In the genomic region with DNA sequence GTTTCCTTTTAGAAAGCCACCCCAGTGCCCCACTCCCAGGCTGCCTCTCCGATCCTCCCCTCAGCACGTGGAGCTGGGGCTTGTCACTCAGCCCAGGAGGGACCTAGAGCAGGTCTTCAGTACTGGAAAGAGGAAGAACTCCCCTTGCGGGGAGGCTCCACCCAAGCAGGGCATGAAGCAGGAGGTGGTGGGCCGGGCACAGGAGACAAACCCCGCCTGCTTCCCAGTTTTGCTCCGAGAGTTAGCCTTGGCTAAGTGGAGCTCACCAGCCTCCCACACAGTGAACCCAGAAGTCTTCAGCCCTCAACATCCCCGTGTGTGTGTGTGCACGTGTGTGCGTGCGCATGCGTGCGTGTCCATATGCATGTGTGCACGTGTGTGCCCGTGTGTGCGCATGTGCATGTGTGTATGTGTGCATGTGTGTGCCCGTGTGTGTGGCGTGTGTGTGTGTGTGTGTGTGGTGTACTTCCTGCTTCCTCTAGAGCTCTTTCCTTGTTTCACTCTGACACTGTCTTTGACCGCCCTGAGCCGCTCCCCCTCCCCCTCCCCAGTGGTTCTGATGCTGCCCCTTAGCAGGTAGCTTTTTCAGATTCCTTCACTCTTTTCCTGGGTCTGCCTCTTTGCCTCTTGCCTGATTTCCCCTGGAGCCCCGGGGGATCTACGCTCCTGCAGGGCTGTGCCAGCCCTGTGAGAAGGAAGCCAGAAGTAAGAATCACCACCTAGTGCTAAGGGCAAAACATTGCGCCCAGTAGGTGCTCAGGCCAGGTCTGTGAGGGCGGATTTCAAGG, we compare ENCODE assay signal across 1 cellular context.
TF ChIP-seq lines count a peak whose summit lies in the region.

No MANE protein-coding gene starts in this region.

TF ChIP-seq in GM23338, 12 proteins besides CTCF, POLR2A, EP300 and RAD21:
- TF ChIP-seq, protein P1, sequence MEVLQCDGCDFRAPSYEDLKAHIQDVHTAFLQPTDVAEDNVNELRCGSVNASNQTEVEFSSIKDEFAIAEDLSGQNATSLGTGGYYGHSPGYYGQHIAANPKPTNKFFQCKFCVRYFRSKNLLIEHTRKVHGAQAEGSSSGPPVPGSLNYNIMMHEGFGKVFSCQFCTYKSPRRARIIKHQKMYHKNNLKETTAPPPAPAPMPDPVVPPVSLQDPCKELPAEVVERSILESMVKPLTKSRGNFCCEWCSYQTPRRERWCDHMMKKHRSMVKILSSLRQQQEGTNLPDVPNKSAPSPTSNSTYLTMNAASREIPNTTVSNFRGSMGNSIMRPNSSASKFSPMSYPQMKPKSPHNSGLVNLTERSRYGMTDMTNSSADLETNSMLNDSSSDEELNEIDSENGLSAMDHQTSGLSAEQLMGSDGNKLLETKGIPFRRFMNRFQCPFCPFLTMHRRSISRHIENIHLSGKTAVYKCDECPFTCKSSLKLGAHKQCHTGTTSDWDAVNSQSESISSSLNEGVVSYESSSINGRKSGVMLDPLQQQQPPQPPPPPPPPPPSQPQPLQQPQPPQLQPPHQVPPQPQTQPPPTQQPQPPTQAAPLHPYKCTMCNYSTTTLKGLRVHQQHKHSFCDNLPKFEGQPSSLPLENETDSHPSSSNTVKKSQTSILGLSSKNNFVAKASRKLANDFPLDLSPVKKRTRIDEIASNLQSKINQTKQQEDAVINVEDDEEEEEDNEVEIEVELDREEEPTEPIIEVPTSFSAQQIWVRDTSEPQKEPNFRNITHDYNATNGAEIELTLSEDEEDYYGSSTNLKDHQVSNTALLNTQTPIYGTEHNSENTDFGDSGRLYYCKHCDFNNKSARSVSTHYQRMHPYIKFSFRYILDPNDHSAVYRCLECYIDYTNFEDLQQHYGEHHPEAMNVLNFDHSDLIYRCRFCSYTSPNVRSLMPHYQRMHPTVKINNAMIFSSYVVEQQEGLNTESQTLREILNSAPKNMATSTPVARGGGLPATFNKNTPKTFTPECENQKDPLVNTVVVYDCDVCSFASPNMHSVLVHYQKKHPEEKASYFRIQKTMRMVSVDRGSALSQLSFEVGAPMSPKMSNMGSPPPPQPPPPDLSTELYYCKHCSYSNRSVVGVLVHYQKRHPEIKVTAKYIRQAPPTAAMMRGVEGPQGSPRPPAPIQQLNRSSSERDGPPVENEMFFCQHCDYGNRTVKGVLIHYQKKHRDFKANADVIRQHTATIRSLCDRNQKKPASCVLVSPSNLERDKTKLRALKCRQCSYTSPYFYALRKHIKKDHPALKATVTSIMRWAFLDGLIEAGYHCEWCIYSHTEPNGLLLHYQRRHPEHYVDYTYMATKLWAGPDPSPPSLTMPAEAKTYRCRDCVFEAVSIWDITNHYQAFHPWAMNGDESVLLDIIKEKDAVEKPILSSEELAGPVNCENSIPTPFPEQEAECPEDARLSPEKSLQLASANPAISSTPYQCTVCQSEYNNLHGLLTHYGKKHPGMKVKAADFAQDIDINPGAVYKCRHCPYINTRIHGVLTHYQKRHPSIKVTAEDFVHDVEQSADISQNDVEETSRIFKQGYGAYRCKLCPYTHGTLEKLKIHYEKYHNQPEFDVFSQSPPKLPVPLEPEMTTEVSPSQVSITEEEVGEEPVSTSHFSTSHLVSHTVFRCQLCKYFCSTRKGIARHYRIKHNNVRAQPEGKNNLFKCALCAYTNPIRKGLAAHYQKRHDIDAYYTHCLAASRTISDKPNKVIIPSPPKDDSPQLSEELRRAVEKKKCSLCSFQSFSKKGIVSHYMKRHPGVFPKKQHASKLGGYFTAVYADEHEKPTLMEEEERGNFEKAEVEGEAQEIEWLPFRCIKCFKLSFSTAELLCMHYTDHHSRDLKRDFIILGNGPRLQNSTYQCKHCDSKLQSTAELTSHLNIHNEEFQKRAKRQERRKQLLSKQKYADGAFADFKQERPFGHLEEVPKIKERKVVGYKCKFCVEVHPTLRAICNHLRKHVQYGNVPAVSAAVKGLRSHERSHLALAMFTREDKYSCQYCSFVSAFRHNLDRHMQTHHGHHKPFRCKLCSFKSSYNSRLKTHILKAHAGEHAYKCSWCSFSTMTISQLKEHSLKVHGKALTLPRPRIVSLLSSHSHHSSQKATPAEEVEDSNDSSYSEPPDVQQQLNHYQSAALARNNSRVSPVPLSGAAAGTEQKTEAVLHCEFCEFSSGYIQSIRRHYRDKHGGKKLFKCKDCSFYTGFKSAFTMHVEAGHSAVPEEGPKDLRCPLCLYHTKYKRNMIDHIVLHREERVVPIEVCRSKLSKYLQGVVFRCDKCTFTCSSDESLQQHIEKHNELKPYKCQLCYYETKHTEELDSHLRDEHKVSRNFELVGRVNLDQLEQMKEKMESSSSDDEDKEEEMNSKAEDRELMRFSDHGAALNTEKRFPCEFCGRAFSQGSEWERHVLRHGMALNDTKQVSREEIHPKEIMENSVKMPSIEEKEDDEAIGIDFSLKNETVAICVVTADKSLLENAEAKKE (CRISPR knock-in tag; IDR thresholded peaks at IDR 0.05), result no peak
- TF ChIP-seq ZNF114 (CRISPR knock-in tag; IDR thresholded peaks at IDR 0.05) (no peak), ZNF331 (CRISPR knock-in tag; IDR thresholded peaks at IDR 0.05; ENCODE audit: low read depth) (no peak), NANOG (IDR thresholded peaks at IDR 0.05; ENCODE audit: borderline replicate concordance) (no peak), EZH2phosphoT487 (IDR thresholded peaks at IDR 0.05; ENCODE audit: unreplicated experiment) (no peak), POLR2AphosphoS5 (IDR thresholded peaks at IDR 0.05; ENCODE audit: low read depth) (no peak), JUNB (IDR thresholded peaks at IDR 0.05; ENCODE audit: unreplicated experiment) (no peak), STAT1 (IDR thresholded peaks at IDR 0.05; ENCODE audit: unreplicated experiment) (no peak), EZH2 (IDR thresholded peaks at IDR 0.05; ENCODE audit: low read depth, unreplicated experiment) (no peak), CREB1 (CRISPR knock-in tag; IDR thresholded peaks at IDR 0.05; ENCODE audit: low read depth) (no peak)
- TF ChIP-seq, protein P2, sequence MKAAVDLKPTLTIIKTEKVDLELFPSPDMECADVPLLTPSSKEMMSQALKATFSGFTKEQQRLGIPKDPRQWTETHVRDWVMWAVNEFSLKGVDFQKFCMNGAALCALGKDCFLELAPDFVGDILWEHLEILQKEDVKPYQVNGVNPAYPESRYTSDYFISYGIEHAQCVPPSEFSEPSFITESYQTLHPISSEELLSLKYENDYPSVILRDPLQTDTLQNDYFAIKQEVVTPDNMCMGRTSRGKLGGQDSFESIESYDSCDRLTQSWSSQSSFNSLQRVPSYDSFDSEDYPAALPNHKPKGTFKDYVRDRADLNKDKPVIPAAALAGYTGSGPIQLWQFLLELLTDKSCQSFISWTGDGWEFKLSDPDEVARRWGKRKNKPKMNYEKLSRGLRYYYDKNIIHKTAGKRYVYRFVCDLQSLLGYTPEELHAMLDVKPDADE (IDR thresholded peaks at IDR 0.05), result no peak
- TF ChIP-seq, protein P3, sequence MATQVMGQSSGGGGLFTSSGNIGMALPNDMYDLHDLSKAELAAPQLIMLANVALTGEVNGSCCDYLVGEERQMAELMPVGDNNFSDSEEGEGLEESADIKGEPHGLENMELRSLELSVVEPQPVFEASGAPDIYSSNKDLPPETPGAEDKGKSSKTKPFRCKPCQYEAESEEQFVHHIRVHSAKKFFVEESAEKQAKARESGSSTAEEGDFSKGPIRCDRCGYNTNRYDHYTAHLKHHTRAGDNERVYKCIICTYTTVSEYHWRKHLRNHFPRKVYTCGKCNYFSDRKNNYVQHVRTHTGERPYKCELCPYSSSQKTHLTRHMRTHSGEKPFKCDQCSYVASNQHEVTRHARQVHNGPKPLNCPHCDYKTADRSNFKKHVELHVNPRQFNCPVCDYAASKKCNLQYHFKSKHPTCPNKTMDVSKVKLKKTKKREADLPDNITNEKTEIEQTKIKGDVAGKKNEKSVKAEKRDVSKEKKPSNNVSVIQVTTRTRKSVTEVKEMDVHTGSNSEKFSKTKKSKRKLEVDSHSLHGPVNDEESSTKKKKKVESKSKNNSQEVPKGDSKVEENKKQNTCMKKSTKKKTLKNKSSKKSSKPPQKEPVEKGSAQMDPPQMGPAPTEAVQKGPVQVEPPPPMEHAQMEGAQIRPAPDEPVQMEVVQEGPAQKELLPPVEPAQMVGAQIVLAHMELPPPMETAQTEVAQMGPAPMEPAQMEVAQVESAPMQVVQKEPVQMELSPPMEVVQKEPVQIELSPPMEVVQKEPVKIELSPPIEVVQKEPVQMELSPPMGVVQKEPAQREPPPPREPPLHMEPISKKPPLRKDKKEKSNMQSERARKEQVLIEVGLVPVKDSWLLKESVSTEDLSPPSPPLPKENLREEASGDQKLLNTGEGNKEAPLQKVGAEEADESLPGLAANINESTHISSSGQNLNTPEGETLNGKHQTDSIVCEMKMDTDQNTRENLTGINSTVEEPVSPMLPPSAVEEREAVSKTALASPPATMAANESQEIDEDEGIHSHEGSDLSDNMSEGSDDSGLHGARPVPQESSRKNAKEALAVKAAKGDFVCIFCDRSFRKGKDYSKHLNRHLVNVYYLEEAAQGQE (IDR thresholded peaks at IDR 0.05; ENCODE audit: unreplicated experiment), result no peak
